In genomic region chr19:16234552-16235445, GRCh38 we compare ENCODE assay signal across 1 cellular context.
TF ChIP-seq lines count a peak whose summit lies in the region.

No MANE protein-coding gene starts in this region.

TF ChIP-seq in IMR-90, 13 proteins besides CTCF, POLR2A, EP300 and RAD21:
- TF ChIP-seq SMC3 (IDR thresholded peaks at IDR 0.05; ENCODE audit: low read depth, low read length) (no peak), NFE2L2 (IDR thresholded peaks at IDR 0.05; ENCODE audit: low read depth, low read length) (no peak), RCOR1 (IDR thresholded peaks at IDR 0.05; ENCODE audit: insufficient replicate concordance, low read length) (no peak)
